Comparison of ENCODE assay signal across 1 cellular context in genomic region chr3:46565607-46566039, GRCh38.
TF ChIP-seq lines count a peak whose summit lies in the region.

No MANE protein-coding gene starts in this region.

TF ChIP-seq in K562, 482 proteins besides CTCF, POLR2A, EP300 and RAD21 (continued from another document):
- TF ChIP-seq KLF16 (IDR thresholded peaks at IDR 0.05) (no peak), MBD2 (IDR thresholded peaks at IDR 0.05; ENCODE audit: borderline replicate concordance, low read depth) (no peak), MEIS2 (IDR thresholded peaks at IDR 0.05; ENCODE audit: partially characterized antibody) (peak; percentile 80), KAT7 (CRISPR knock-in tag; IDR thresholded peaks at IDR 0.05; ENCODE audit: borderline replicate concordance) (no peak), ZNF175 (CRISPR knock-in tag; IDR thresholded peaks at IDR 0.05; ENCODE audit: low read depth) (no peak)
- TF ChIP-seq, protein P1, sequence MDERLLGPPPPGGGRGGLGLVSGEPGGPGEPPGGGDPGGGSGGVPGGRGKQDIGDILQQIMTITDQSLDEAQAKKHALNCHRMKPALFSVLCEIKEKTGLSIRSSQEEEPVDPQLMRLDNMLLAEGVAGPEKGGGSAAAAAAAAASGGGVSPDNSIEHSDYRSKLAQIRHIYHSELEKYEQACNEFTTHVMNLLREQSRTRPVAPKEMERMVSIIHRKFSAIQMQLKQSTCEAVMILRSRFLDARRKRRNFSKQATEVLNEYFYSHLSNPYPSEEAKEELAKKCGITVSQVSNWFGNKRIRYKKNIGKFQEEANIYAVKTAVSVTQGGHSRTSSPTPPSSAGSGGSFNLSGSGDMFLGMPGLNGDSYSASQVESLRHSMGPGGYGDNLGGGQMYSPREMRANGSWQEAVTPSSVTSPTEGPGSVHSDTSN (CRISPR knock-in tag; IDR thresholded peaks at IDR 0.05; ENCODE audit: low read depth): 0 out of 2 replicates have a peak, but pooled peaks have one; percentile 24
- TF ChIP-seq, protein P1 (tag; conservative IDR thresholded peaks at IDR 0.05; ENCODE audit: low read depth): peak; percentile 75
